In genomic region chr2:104164721-104165252, GRCh38 we compare ENCODE assay signal across 25 cellular contexts.
"Had no signal": no experiment of that assay in that cellular context is flagged by ENCODE, and none has a peak within 500 bp of the region (broad histone marks: within the 10 kb centered on the region; RNA-seq: fewer than 3 reads in every experiment).

No MANE protein-coding gene starts in this region.

- H3K4me2 ChIP-seq: smooth muscle cell had no signal

- H3K4me1 ChIP-seq: heart left ventricle, pancreas, suprapubic skin, thyroid gland, upper lobe of left lung, vagina had no signal

- H3K9me3 ChIP-seq: heart left ventricle, pancreas, suprapubic skin, thyroid gland, upper lobe of left lung, vagina had no signal

- H3K27me3 ChIP-seq: dorsolateral prefrontal cortex, heart left ventricle, pancreas, suprapubic skin, thyroid gland, upper lobe of left lung, vagina had no signal

- ATAC-seq: esophagus mucosa; heart left ventricle; left colon; left ventricle myocardium superior; natural killer cell treated with Interleukin-12 subunit alpha and Interleukin-12 subunit beta and Interleukin-15 and Interleukin-18, amount 100 ng/mL, for 72 hours; pancreas; right cardiac atrium; stimulated activated naive CD8-positive, alpha-beta T cell treated with anti-CD3 and anti-CD28 coated beads, Interleukin-15, Interleukin-2, amounts not matched to agents 100 U/mL and 50 U/mL, for 24 hours had no signal

- H3K27me3 Mint-ChIP-seq: natural killer cell treated with Interleukin-12 subunit alpha and Interleukin-12 subunit beta and Interleukin-15 and Interleukin-18, amount 100 ng/mL, for 72 hours had no signal

- FAIRE-seq: endometrium, frontal cortex, pancreas had no signal

- H3K36me3 Mint-ChIP-seq: natural killer cell treated with Interleukin-12 subunit alpha and Interleukin-12 subunit beta and Interleukin-15 and Interleukin-18, amount 100 ng/mL, for 72 hours had no signal

- H3K27ac ChIP-seq: dorsolateral prefrontal cortex, heart left ventricle, pancreas, suprapubic skin, thyroid gland, upper lobe of left lung, vagina had no signal

- H3K36me3 ChIP-seq: heart left ventricle, pancreas, suprapubic skin, thyroid gland, upper lobe of left lung, vagina had no signal

- H3K4me3 ChIP-seq: dorsolateral prefrontal cortex, heart left ventricle, lung, pancreas, smooth muscle cell, suprapubic skin, thyroid gland, upper lobe of left lung, vagina had no signal

- H3K4me3 Mint-ChIP-seq: natural killer cell treated with Interleukin-12 subunit alpha and Interleukin-12 subunit beta and Interleukin-15 and Interleukin-18, amount 100 ng/mL, for 72 hours had no signal

- DNase-seq: cortex of kidney; dorsolateral prefrontal cortex; effector CD8-positive, alpha-beta T cell; heart left ventricle; hippocampal formation; left colon; left ventricle myocardium superior; mesenchymal stem cell; midbrain; occipital lobe; pancreas; stimulated activated CD4-positive, alpha-beta T cell treated with anti-CD3 and anti-CD28 coated beads, Interleukin-2, amount 100 ng/mL, for 48 hours; stimulated activated naive CD8-positive, alpha-beta T cell treated with anti-CD3 and anti-CD28 coated beads, Interleukin-15, Interleukin-2, amounts not matched to agents 100 U/mL and 50 U/mL, for 24 hours; thyroid gland; upper lobe of left lung had no signal

- H3K27ac Mint-ChIP-seq: natural killer cell treated with Interleukin-12 subunit alpha and Interleukin-12 subunit beta and Interleukin-15 and Interleukin-18, amount 100 ng/mL, for 72 hours; progenitor cell of endocrine pancreas had no signal
